In genomic region chr15:64990168-64990470, GRCh38 we compare ENCODE assay signal across 8 cellular contexts. TPM values are rescaled to one million over a fixed set of nuclear protein-coding genes. Genes with fewer than 3 reads are reported as not detected.
DNase-seq lines count a peak whose midpoint lies in the region; ATAC-seq and TF ChIP-seq lines count a peak whose summit lies in the region.

No MANE protein-coding gene starts in this region.

- TF ChIP-seq CTCF in chondrocyte (IDR thresholded peaks at IDR 0.05) (no peak), mesothelial cell of epicardium (IDR thresholded peaks at IDR 0.05; ENCODE audit: unreplicated experiment) (no peak)

- H3K36me3 ChIP-seq in aorta (ENCODE audit: control insufficient read depth in 1 of 2, insufficient read depth in 2 of 2, low read length in 1 of 2), result no peaks in the 10 kb centered on the region

- H3K27ac Mint-ChIP-seq in stimulated activated naive CD8-positive, alpha-beta T cell treated with anti-CD3 and anti-CD28 coated beads, Interleukin-15, Interleukin-2, amounts not matched to agents 100 ng/mL and 50 ng/mL, for 24 hours, result peak overlapping the region; percentile 92
- H3K27ac Mint-ChIP-seq in chondrocyte (ENCODE audit: unreplicated experiment), result peak overlapping the region; percentile 93
- H3K27ac Mint-ChIP-seq in mesothelial cell of epicardium, result peak overlapping the region; percentile 94

- no peaks in the 10 kb centered on the region for H3K4me1 ChIP-seq in aorta (ENCODE audit: control insufficient read depth in 1 of 2, insufficient read depth in 2 of 2, low read length in 2 of 2)

- H3K4me3 Mint-ChIP-seq in stimulated activated naive CD8-positive, alpha-beta T cell treated with anti-CD3 and anti-CD28 coated beads, Interleukin-15, Interleukin-2, amounts not matched to agents 100 ng/mL and 50 ng/mL, for 24 hours, result peak overlapping the region; percentile 89
- peak overlapping the region; percentile 96 for H3K4me3 Mint-ChIP-seq in chondrocyte (ENCODE audit: unreplicated experiment)
- peak overlapping the region; percentile 89 for H3K4me3 Mint-ChIP-seq in mesothelial cell of epicardium

- intact Hi-C loops in aorta (cut with DNase I), result no loop called here

- no peak for DNase-seq in stimulated activated naive CD8-positive, alpha-beta T cell treated with anti-CD3 and anti-CD28 coated beads, Interleukin-15, Interleukin-2, amounts not matched to agents 100 U/mL and 50 U/mL, for 24 hours
- DNase-seq in chondrocyte (ENCODE audit: low spot score), result no peak
- no peak for DNase-seq in mesothelial cell of epicardium (ENCODE audit: low spot score in 2 of 2, unreplicated experiment in 2 of 2)
- no peak for DNase-seq in aorta

- no peaks in the 10 kb centered on the region for H3K9me3 ChIP-seq in aorta (ENCODE audit: control insufficient read depth, low read length)

- H3K36me3 Mint-ChIP-seq in stimulated activated naive CD8-positive, alpha-beta T cell treated with anti-CD3 and anti-CD28 coated beads, Interleukin-15, Interleukin-2, amounts not matched to agents 100 ng/mL and 50 ng/mL, for 24 hours (ENCODE audit: low read depth), result peaks cover 16% of the 10 kb centered on the region
- H3K36me3 Mint-ChIP-seq in chondrocyte (ENCODE audit: low read depth), result no peaks in the 10 kb centered on the region
- H3K36me3 Mint-ChIP-seq in mesothelial cell of epicardium, result no peaks in the 10 kb centered on the region

- H3K4me1 Mint-ChIP-seq in stimulated activated naive CD8-positive, alpha-beta T cell treated with anti-CD3 and anti-CD28 coated beads, Interleukin-15, Interleukin-2, amounts not matched to agents 100 ng/mL and 50 ng/mL, for 24 hours (ENCODE audit: low read depth), result peaks cover 47% of the 10 kb centered on the region
- H3K4me1 Mint-ChIP-seq in chondrocyte (ENCODE audit: low read depth) (peaks cover 47% of the 10 kb centered on the region), mesothelial cell of epicardium (peaks cover 39% of the 10 kb centered on the region)

- no peaks in the 10 kb centered on the region for H3K9me3 Mint-ChIP-seq in stimulated activated naive CD8-positive, alpha-beta T cell treated with anti-CD3 and anti-CD28 coated beads, Interleukin-15, Interleukin-2, amounts not matched to agents 100 ng/mL and 50 ng/mL, for 24 hours
- H3K9me3 Mint-ChIP-seq in chondrocyte (ENCODE audit: low read depth) (no peaks in the 10 kb centered on the region), mesothelial cell of epicardium (no peaks in the 10 kb centered on the region)

- no peaks in the 10 kb centered on the region for H3K27me3 Mint-ChIP-seq in stimulated activated naive CD8-positive, alpha-beta T cell treated with anti-CD3 and anti-CD28 coated beads, Interleukin-15, Interleukin-2, amounts not matched to agents 100 ng/mL and 50 ng/mL, for 24 hours
- no peaks in the 10 kb centered on the region for H3K27me3 Mint-ChIP-seq in chondrocyte (ENCODE audit: low read depth)
- H3K27me3 Mint-ChIP-seq in mesothelial cell of epicardium (ENCODE audit: low read depth), result no peaks in the 10 kb centered on the region

- no peak overlapping the region for H3K27ac ChIP-seq in aorta (ENCODE audit: low read depth in 1 of 2, low read length in 2 of 2)

- 1% methylated on average over 9 of the region's 9 CpGs for WGBS in aorta, 2 donors

- ATAC-seq in stimulated activated naive CD8-positive, alpha-beta T cell treated with anti-CD3 and anti-CD28 coated beads, Interleukin-15, Interleukin-2, amounts not matched to agents 100 U/mL and 50 U/mL, for 24 hours, result no peak
- peak; percentile 27 for ATAC-seq in aorta (ENCODE audit: low FRiP score)
- no peak for ATAC-seq in HG03432 (IDR thresholded peaks at IDR 0.05; ENCODE audit: unreplicated experiment)
- ATAC-seq in GM21576 (IDR thresholded peaks at IDR 0.05; ENCODE audit: unreplicated experiment), result no peak
- no peak for ATAC-seq in HG03280 (IDR thresholded peaks at IDR 0.05; ENCODE audit: unreplicated experiment)

- H3K4me3 ChIP-seq in aorta (ENCODE audit: low read length in 2 of 2), result peak overlapping the region; percentile 5 to 57

- H3K27me3 ChIP-seq in aorta (ENCODE audit: control insufficient read depth in 1 of 2, insufficient read depth in 2 of 2, low read length in 1 of 2), result no peaks in the 10 kb centered on the region

RNA-seq across cellular contexts. Expression of gene SPG21, which starts 0.4 kb away (rescaled TPM):
- total RNA-seq in chondrocyte, result 76.1 to 84.9 TPM (median 80.5 TPM) in 3 replicates
- 89.4 to 101 TPM (median 94.8 TPM) in 3 replicates for total RNA-seq in mesothelial cell of epicardium
- total RNA-seq in aorta, result 10 to 100 TPM; 58.0 to 77.0 TPM
- polyA plus RNA-seq in aorta, result 10 to 100 TPM; 54.6 to 72.6 TPM

RNA-seq across cellular contexts. Expression of gene MTFMT, which starts 39.3 kb away (rescaled TPM):
- total RNA-seq in chondrocyte (10.7 to 13.4 TPM (median 13.3 TPM) in 3 replicates), mesothelial cell of epicardium (15.8 to 20.0 TPM (median 17.8 TPM) in 3 replicates), aorta (10 to 100 TPM; 11.3 to 15.2 TPM)
- polyA plus RNA-seq in aorta, result 10 to 100 TPM in 1 of 2 donors, 1 to 10 TPM in 1; 6.1 to 11.0 TPM

RNA-seq across cellular contexts. Expression of gene SLC51B, which starts 55.1 kb away (rescaled TPM):
- total RNA-seq in chondrocyte (not detected in 3 replicates), mesothelial cell of epicardium (not detected in 3 replicates), aorta (not detected)
- polyA plus RNA-seq in aorta, result 10 to 100 TPM in 1 of 2 donors, not detected in 1; 31.4 TPM
